ENCODE assay signal across 9 cellular contexts in genomic region chr21:33948951-33949444, GRCh38. TPM values are rescaled to one million over a fixed set of nuclear protein-coding genes. Genes with fewer than 3 reads are reported as not detected.
DNase-seq lines count a peak whose midpoint lies in the region; ATAC-seq, FAIRE-seq and TF ChIP-seq lines count a peak whose summit lies in the region.
"Had no signal": no experiment of that assay in that cellular context is flagged by ENCODE, and none has a peak within 500 bp of the region (broad histone marks: within the 10 kb centered on the region; RNA-seq: fewer than 3 reads in every experiment).

No MANE protein-coding gene starts in this region.

- H3K27ac ChIP-seq in A549 (peak overlapping the region; percentile 65 to 83; a peak in 4 of 6 replicates), HEK293 (ENCODE audit: extremely low read depth, low read depth, low read length) (peak overlapping the region; percentile 21; the same call in 1 of the 2 replicates), GM12878 (ENCODE audit: control insufficient read depth, insufficient read depth) (peak overlapping the region; percentile 97)

- BruUV-seq in GM12878 (replicated peaks; lab: Mats Ljungman, UMichigan), result TSS peak; percentile 92

- POLR2A ChIA-PET in A549 (lab: Yijun Ruan, JAX), result no interaction called here
- POLR2A ChIA-PET in HEK293 (lab: Yijun Ruan, JAX), result interaction anchor here (0.7 kb wide), 1 partner anchor 24 kb away, joined by 3 read pairs; no protein-coding TSS in a partner anchor
- POLR2A ChIA-PET in GM12878 (lab: Charles Lee), result interaction anchor here (0.8 to 3.6 kb wide), 14 partner anchors 11 to 126 kb away, joined by 3 to 54 read pairs (median 6); partner anchors contain the start of genes MRPS6 and SLC5A3
- POLR2A ChIA-PET in naive thymus-derived CD8-positive, alpha-beta T cell (lab: Charles Lee), result interaction anchor here (0.6 to 13.6 kb wide), 28 partner anchors 9 to 404 kb away, joined by 3 to 625 read pairs (median 6); partner anchors contain the start of genes ATP5PO, MRPS6 and SLC5A3

- RAD21 ChIA-PET in GM12878 (lab: Charles Lee; ENCODE audit: unreplicated experiment), result interaction anchor here (0.8 to 9.1 kb wide), 15 partner anchors 8 to 399 kb away, joined by 3 to 182 read pairs (median 7); no protein-coding TSS in a partner anchor

- ATAC-seq in A549 (no peak), GM12878 (no peak), left lobe of liver (no peak)
- ATAC-seq in naive thymus-derived CD8-positive, alpha-beta T cell, result no peak

- peak overlapping the region; percentile 66 to 91 (median 78) for H3K4me3 Mint-ChIP-seq in naive thymus-derived CD8-positive, alpha-beta T cell

- H2AFZ ChIP-seq in GM12878 (ENCODE audit: control insufficient read depth, low read depth, low read length), result peak overlapping the region; percentile 86

- in situ Hi-C loops in GM12878 (cut with MboI), result loop anchor here (5.0 kb wide), 1 partner anchor 123 kb away; the partner anchor contains the start of genes MRPS6 and SLC5A3

- intact Hi-C loops in GM12878 (cut with micrococcal nuclease; ENCODE audit: unreplicated experiment), result loop anchor here (1.0 kb wide), 2 partner anchors 26 to 71 kb away; no protein-coding TSS in a partner anchor

- WGBS in A549 (ENCODE audit: missing lambda C conversion rate), result 95% methylated on average over 9 of the region's 9 CpGs
- WGBS in GM12878 (ENCODE audit: insufficient coverage, insufficient replicate concordance, low lambda C conversion rate, missing lambda C conversion rate), result 72% methylated on average over 9 of the region's 9 CpGs

- H3K36me3 Mint-ChIP-seq in naive thymus-derived CD8-positive, alpha-beta T cell, result peaks cover 8 to 17% (median 9%) of the 10 kb centered on the region in 3 donors

- H3K27ac Mint-ChIP-seq in naive thymus-derived CD8-positive, alpha-beta T cell, result peak overlapping the region; percentile 94 to 100 (median 98)

- no peaks in the 10 kb centered on the region for H3K79me2 ChIP-seq in GM12878 (ENCODE audit: control insufficient read depth, insufficient read depth, low read length)

- TF ChIP-seq EP300 in A549 (IDR thresholded peaks at IDR 0.05) (no peak), GM12878 (IDR thresholded peaks at IDR 0.05; ENCODE audit: borderline replicate concordance in 1 of 2, control insufficient read depth in 1 of 2, low read depth in 2 of 2, low read length in 2 of 2) (no peak)

- H3K4me3 ChIP-seq in A549 (no peak overlapping the region), HEK293 (ENCODE audit: low read depth, low read length) (no peak overlapping the region), GM12878 (peak overlapping the region; percentile 10; the same call in 1 of the 2 replicates)

- peak overlapping the region; percentile 80; the same call in 1 of the 3 replicates for H3K4me2 ChIP-seq in A549
- peak overlapping the region; percentile 90 for H3K4me2 ChIP-seq in GM12878 (ENCODE audit: control insufficient read depth, insufficient read depth)

- TF ChIP-seq POLR2A in A549 (IDR thresholded peaks at IDR 0.05; ENCODE audit: low read length), result no peak
- no peak for TF ChIP-seq POLR2A in GM12878 (IDR thresholded peaks at IDR 0.05; ENCODE audit: low read depth, low read length)

- FAIRE-seq in A549 (lab: Jason Lieb, UNC) (no peak), GM12878 (lab: Jason Lieb, UNC) (no peak)

- H3K27me3 Mint-ChIP-seq in naive thymus-derived CD8-positive, alpha-beta T cell, result no peaks in the 10 kb centered on the region

- SMC1A ChIA-PET in GM12878 (lab: Charles Lee; ENCODE audit: uncharacterized antibody, unreplicated experiment), result interaction anchor here (0.5 to 14.9 kb wide), 13 partner anchors 10 to 399 kb away, joined by 3 to 290 read pairs (median 9); no protein-coding TSS in a partner anchor

- peaks cover 19% of the 10 kb centered on the region for H3K4me1 ChIP-seq in A549
- H3K4me1 ChIP-seq in HEK293 (ENCODE audit: control insufficient read depth, insufficient read depth, low read length), result peaks cover 9% of the 10 kb centered on the region
- peaks cover 51% of the 10 kb centered on the region for H3K4me1 ChIP-seq in GM12878 (ENCODE audit: control insufficient read depth, insufficient read depth, low read length)

- CTCF ChIA-PET in A549 (lab: Yijun Ruan, JAX), result interaction anchor here (0.7 to 1.6 kb wide), 4 partner anchors 25 to 682 kb away, joined by 3 to 8 read pairs (median 4); no protein-coding TSS in a partner anchor
- CTCF ChIA-PET in HEK293 (lab: Yijun Ruan, JAX), result interaction anchor here (4.1 kb wide), 1 partner anchor 25 kb away, joined by 17 read pairs; no protein-coding TSS in a partner anchor
- CTCF ChIA-PET in GM12878 (lab: Yijun Ruan, JAX), result interaction anchor here (0.7 to 5.6 kb wide), 12 partner anchors 10 to 402 kb away, joined by 3 to 71 read pairs (median 4); no protein-coding TSS in a partner anchor

- TF ChIP-seq RAD21 in A549 (conservative IDR thresholded peaks at IDR 0.05 in 1 of 2, IDR thresholded peaks at IDR 0.05 in 1 of 2) (no peak), GM12878 (IDR thresholded peaks at IDR 0.05; ENCODE audit: insufficient read depth, low read depth, low read length) (no peak)

- no peaks in the 10 kb centered on the region for H4K20me1 ChIP-seq in GM12878 (ENCODE audit: control insufficient read depth, insufficient read depth)

- H3K27me3 ChIP-seq in GM12878 (replicated peaks in 1 of 2; ENCODE audit: control insufficient read depth in 2 of 2, insufficient read depth in 2 of 2, low read length in 1 of 2), result no peaks in the 10 kb centered on the region

- H3K9me3 ChIP-seq in A549 (no peaks in the 10 kb centered on the region), HEK293 (ENCODE audit: control insufficient read depth, insufficient read depth, low read depth, low read length) (no peaks in the 10 kb centered on the region), GM12878 (replicated peaks; ENCODE audit: control insufficient read depth, insufficient read depth, low read length) (peaks cover 2% of the 10 kb centered on the region; the same call in 2 of the 3 replicates)

- peaks cover 0 to 9% (median 4%) of the 10 kb centered on the region in 9 donors for H3K9me3 Mint-ChIP-seq in naive thymus-derived CD8-positive, alpha-beta T cell

- H3K9ac ChIP-seq in GM12878 (ENCODE audit: control insufficient read depth, insufficient read depth, low read length), result peak overlapping the region; percentile 78

- peaks cover 41 to 89% (median 82%) of the 10 kb centered on the region in 4 donors for H3K4me1 Mint-ChIP-seq in naive thymus-derived CD8-positive, alpha-beta T cell

- no peak for DNase-seq in A549 (ENCODE audit: low read depth in 1 of 2, low spot score in 1 of 2)
- no peak for DNase-seq in GM12878 (ENCODE audit: low read depth, low spot score)
- no peak for DNase-seq in naive thymus-derived CD8-positive, alpha-beta T cell
- DNase-seq in iPS-NIHi7 (ENCODE audit: extremely low spot score), result no peak
- DNase-seq in NCI-H1048 (lab: John Stamatoyannopoulos, UW), result no peak
- DNase-seq in left lobe of liver (ENCODE audit: low spot score), result no peak
- no peak for DNase-seq in NCI-H345 treated with DMSO at 0.1 percent for 48 hours (lab: John Stamatoyannopoulos, UW; ENCODE audit: unreplicated experiment)
- DNase-seq: occipital lobe had no signal

- H3K36me3 ChIP-seq in HEK293 (ENCODE audit: control insufficient read depth in 2 of 2, insufficient read depth in 1 of 2, low read length in 2 of 2) (peaks cover 0 to 4% of the 10 kb centered on the region in 2 experiments; a peak in 1 of 3 replicates), GM12878 (ENCODE audit: control insufficient read depth in 2 of 2, insufficient read depth in 2 of 2, low read length in 1 of 2) (no peaks in the 10 kb centered on the region)

- TF ChIP-seq CTCF in A549 (IDR thresholded peaks at IDR 0.05), result no peak
- TF ChIP-seq CTCF in HEK293 (tag by site-specific recombination; IDR thresholded peaks at IDR 0.05), result no peak
- no peak for TF ChIP-seq CTCF in GM12878 (IDR thresholded peaks at IDR 0.05 in 2 of 3, conservative IDR thresholded peaks at IDR 0.05 in 1 of 3; ENCODE audit: control insufficient read depth in 2 of 3, extremely low read depth in 1 of 3, insufficient read depth in 1 of 3, low read depth in 3 of 3, low read length in 3 of 3)

TF ChIP-seq in A549, 52 proteins besides CTCF, POLR2A, EP300 and RAD21 (continues in another document):
- no peak for TF ChIP-seq KDM5A (IDR thresholded peaks at IDR 0.05)

TF ChIP-seq in HEK293, 187 proteins besides CTCF, POLR2A, EP300 and RAD21:
- 0 out of 2 replicates have a peak, but pooled peaks have one; percentile 1 for TF ChIP-seq ZNF544 (tag by site-specific recombination; IDR thresholded peaks at IDR 0.05)
- TF ChIP-seq ZNF423 (tag by site-specific recombination; IDR thresholded peaks at IDR 0.05), result no peak

TF ChIP-seq in GM12878, 131 proteins besides CTCF, POLR2A, EP300 and RAD21 (continues in another document):
- TF ChIP-seq RAD51 (IDR thresholded peaks at IDR 0.05) (peak; percentile 0; the same call in 1 of the 2 replicates), CHD4 (IDR thresholded peaks at IDR 0.05) (0 out of 2 replicates have a peak, but pooled peaks have one; percentile 69), POLR2AphosphoS5 (IDR thresholded peaks at IDR 0.05; ENCODE audit: low read length) (peak; percentile 49; the same call in 1 of the 2 replicates), DPF2 (IDR thresholded peaks at IDR 0.05) (no peak)

RNA-seq across cellular contexts. Expression of gene ATP5PO, which starts 33.4 kb away (rescaled TPM):
- 252 and 266 TPM in 2 replicates for polyA plus RNA-seq in A549 (2011; rRNA removed)
- 123 and 140 TPM in 2 replicates for polyA plus RNA-seq in A549 (2012; cell fraction: cytosol; rRNA removed)
- polyA plus RNA-seq in A549 (2012; cell fraction: nucleus; rRNA removed), result 39.5 and 61.9 TPM in 2 replicates
- 143 to 150 TPM (median 143 TPM) in 3 replicates for polyA plus RNA-seq in A549 (2017; fragmentation: RNase III; extraction: RNeasy Plus Mini Kit Qiagen cat#74134 plus additional on column Dnase treatment)
- polyA minus RNA-seq in A549 (2011; rRNA and poly(A)+ RNA removed), result 38.3 and 40.8 TPM in 2 replicates
- 77.0 and 85.3 TPM in 2 replicates for total RNA-seq in GM12878 (2013; cell fraction: nucleolus; rRNA removed)
- total RNA-seq in GM12878 (2014; rRNA removed), result 251 and 274 TPM in 2 replicates
- 274 and 284 TPM in 2 replicates for total RNA-seq in GM12878 (2014; rRNA removed; fragmentation: Illumina TruSeq; extraction: Trizol)
- 264 and 294 TPM in 2 replicates for total RNA-seq in GM12878 (2021)
- polyA plus RNA-seq in GM12878 (2011; ENCODE audit: low read depth), result 302 TPM
- 489 and 621 TPM in 2 replicates for polyA plus RNA-seq in GM12878 (2011; rRNA removed)
- polyA plus RNA-seq in GM12878 (2011; cell fraction: cytosol; rRNA removed), result 328 and 400 TPM in 2 replicates
- 156 and 195 TPM in 2 replicates for polyA plus RNA-seq in GM12878 (2011; cell fraction: nucleus; rRNA removed)
- polyA plus RNA-seq in GM12878 (2012), result 272 and 296 TPM in 2 replicates
- 451 and 464 TPM in 2 replicates for polyA plus RNA-seq in GM12878 (2014; fragmentation: Illumina TruSeq; extraction: Trizol)
- 1,000 to 10,000 TPM; 1,461 to 1,656 TPM for polyA plus RNA-seq in GM12878 (2014; fragmentation: Nextera tagmentation; extraction: Ambion mirVana)
- polyA plus RNA-seq in GM12878 (2014; rRNA removed), result 299 and 374 TPM in 2 replicates
- 100 to 1,000 TPM; 610 to 625 TPM for polyA plus RNA-seq in GM12878 (2016; fragmentation: Nextera tagmentation; extraction: Ambion mirVana)
- polyA minus RNA-seq in GM12878 (2011; rRNA and poly(A)+ RNA removed), result 172 and 176 TPM in 2 replicates
- polyA minus RNA-seq in GM12878 (2011; cell fraction: cytosol; rRNA and poly(A)+ RNA removed), result 36.1 and 53.4 TPM in 2 replicates
- polyA minus RNA-seq in GM12878 (2011; cell fraction: nucleus; rRNA and poly(A)+ RNA removed), result 45.9 and 63.6 TPM in 2 replicates
- 100 to 1,000 TPM; 139 to 151 TPM for total RNA-seq in naive thymus-derived CD8-positive, alpha-beta T cell
- 100 to 1,000 TPM; 367 to 461 (median 455) TPM for polyA plus RNA-seq in naive thymus-derived CD8-positive, alpha-beta T cell
- 86.8 TPM for total RNA-seq in left lobe of liver

Comparison
In these comparisons a context has a peak if more than half of its experiments do, and no peak if none do; other contexts are left out.
1. H3K27ac ChIP-seq: peak in every context shown above with its lines; median percentile 97 in GM12878; 74 in A549; 21 in HEK293.